24 cellular contexts compared by ENCODE assay signal in genomic region chr1:9271861-9272595, GRCh38.
"Had no signal": no experiment of that assay in that cellular context is flagged by ENCODE, and none has a peak within 500 bp of the region (broad histone marks: within the 10 kb centered on the region; RNA-seq: fewer than 3 reads in every experiment).

No MANE protein-coding gene starts in this region.

- DNase-seq: activated CD4-positive, alpha-beta memory T cell treated with anti-CD3 and anti-CD28 coated beads, Interleukin-2, amount 10 ng/mL, durations not matched to agents 7 days and 5 days; activated CD4-positive, alpha-beta T cell treated with anti-CD3 and anti-CD28 coated beads for 1 hour; activated CD4-positive, alpha-beta T cell treated with anti-CD3 and anti-CD28 coated beads, Interleukin-2, amount 10 ng/mL, durations not matched to agents 7 days and 5 days; activated CD8-positive, alpha-beta memory T cell treated with anti-CD3 and anti-CD28 coated beads, Interleukin-2, amount 50 U/mL, for 48 hours; activated naive CD4-positive, alpha-beta T cell treated with Interleukin-2 at 50 U/mL for 16 hours; activated T-cell treated with anti-CD3 and anti-CD28 coated beads, Interleukin-2, amount 50 U/mL, for 4 hours; anterior cingulate cortex; body of pancreas; colonic mucosa; effector CD8-positive, alpha-beta T cell; islet precursor cell; left ventricle myocardium superior; mammary epithelial cell; naive thymus-derived CD4-positive, alpha-beta T cell; pancreas; sigmoid colon; small intestine; stimulated activated CD4-positive, alpha-beta T cell treated with anti-CD3 and anti-CD28 coated beads, Interleukin-2, amount 100 ng/mL, for 24 hours; stimulated activated naive B cell treated with anti-CD40 and anti-IgM and Interleukin-4, amounts not matched to agents 10 μg/mL and 1 μg/mL and 100 μg/mL, for 72 hours; stomach; T-helper 17 cell; T1000; upper lobe of right lung had no signal

- H3K4me3 Mint-ChIP-seq: activated CD4-positive, alpha-beta memory T cell treated with anti-CD3 and anti-CD28 coated beads, Interleukin-2, amount 10 ng/mL, durations not matched to agents 7 days and 5 days; activated CD4-positive, alpha-beta T cell treated with anti-CD3 and anti-CD28 coated beads, Interleukin-2, amount 10 ng/mL, durations not matched to agents 7 days and 5 days; activated naive CD8-positive, alpha-beta T cell; activated T-cell treated with anti-CD3 and anti-CD28 coated beads, Interleukin-2, amount 50 U/mL, for 4 hours; naive thymus-derived CD4-positive, alpha-beta T cell; stimulated activated naive B cell treated with anti-CD40 and anti-IgM and Interleukin-4, amounts not matched to agents 10 μg/mL and 1 μg/mL and 100 μg/mL, for 72 hours; T-helper 17 cell had no signal

- H3K9me3 Mint-ChIP-seq: activated CD4-positive, alpha-beta memory T cell treated with anti-CD3 and anti-CD28 coated beads, Interleukin-2, amount 10 ng/mL, durations not matched to agents 7 days and 5 days; activated CD4-positive, alpha-beta T cell treated with anti-CD3 and anti-CD28 coated beads, Interleukin-2, amount 10 ng/mL, durations not matched to agents 7 days and 5 days; activated T-cell treated with anti-CD3 and anti-CD28 coated beads, Interleukin-2, amount 50 U/mL, for 4 hours; naive thymus-derived CD4-positive, alpha-beta T cell; stimulated activated naive B cell treated with anti-CD40 and anti-IgM and Interleukin-4, amounts not matched to agents 10 μg/mL and 1 μg/mL and 100 μg/mL, for 72 hours had no signal

- H3K27ac Mint-ChIP-seq: activated CD4-positive, alpha-beta memory T cell treated with anti-CD3 and anti-CD28 coated beads, Interleukin-2, amount 10 ng/mL, durations not matched to agents 7 days and 5 days; activated CD4-positive, alpha-beta T cell treated with anti-CD3 and anti-CD28 coated beads, Interleukin-2, amount 10 ng/mL, durations not matched to agents 7 days and 5 days; activated naive CD8-positive, alpha-beta T cell; T-helper 17 cell had no signal

- ATAC-seq: activated T-cell treated with anti-CD3 and anti-CD28 coated beads, Interleukin-2, amount 50 U/mL, for 4 hours; body of pancreas; left ventricle myocardium superior; naive thymus-derived CD4-positive, alpha-beta T cell; pancreas; stimulated activated naive B cell treated with anti-CD40 and anti-IgM and Interleukin-4, amounts not matched to agents 10 μg/mL and 1 μg/mL and 100 μg/mL, for 72 hours; T-helper 17 cell; upper lobe of right lung had no signal

- H3K27me3 Mint-ChIP-seq: activated naive CD8-positive, alpha-beta T cell; naive thymus-derived CD4-positive, alpha-beta T cell; stimulated activated naive B cell treated with anti-CD40 and anti-IgM and Interleukin-4, amounts not matched to agents 10 μg/mL and 1 μg/mL and 100 μg/mL, for 72 hours; T-helper 17 cell had no signal

- H3K36me3 Mint-ChIP-seq: activated naive CD8-positive, alpha-beta T cell had no signal
